In the genomic region with DNA sequence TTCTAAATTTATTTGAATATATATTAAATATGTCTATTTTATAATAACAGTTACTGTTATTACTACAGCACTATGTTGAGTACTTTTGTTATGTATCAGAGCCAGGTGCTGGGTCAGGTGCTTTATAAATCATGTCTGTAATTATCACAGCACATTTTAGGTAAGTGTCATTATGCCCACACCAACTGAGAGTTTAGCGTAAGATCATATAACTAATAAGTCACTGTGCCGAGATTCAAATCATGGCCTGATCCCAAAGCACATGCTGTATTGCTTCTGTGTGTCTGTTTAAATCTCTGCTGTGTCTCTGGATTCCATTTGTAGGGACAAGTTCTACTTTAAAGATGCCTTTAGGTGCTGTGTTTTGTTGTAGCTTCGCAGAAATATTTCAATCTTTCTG, we compare ENCODE assay signal across 14 cellular contexts. TPM values are rescaled to one million over a fixed set of nuclear protein-coding genes. Genes with fewer than 3 reads are reported as not detected.
DNase-seq lines count a peak whose midpoint lies in the region; ATAC-seq, FAIRE-seq and TF ChIP-seq lines count a peak whose summit lies in the region.
"Had no signal": no experiment of that assay in that cellular context is flagged by ENCODE, and none has a peak within 500 bp of the region (broad histone marks: within the 10 kb centered on the region; RNA-seq: fewer than 3 reads in every experiment).

No MANE protein-coding gene starts in this region.

- TF ChIP-seq CTCF in D721Med (IDR thresholded peaks at IDR 0.05; ENCODE audit: insufficient read depth, missing control alignments) (no peak), neural crest cell (conservative IDR thresholded peaks at IDR 0.05) (no peak), tibial nerve (IDR thresholded peaks at IDR 0.05) (no peak)

- H3K27me3 Mint-ChIP-seq in neural crest cell (ENCODE audit: low read depth) = no peaks in the 10 kb centered on the region
- H3K27me3 Mint-ChIP-seq: memory B cell had no signal

- no peak for TF ChIP-seq POLR2A in tibial nerve (IDR thresholded peaks at IDR 0.05)

- 50 to 54% methylated on average over 3 of the region's 3 CpGs for WGBS in tibial nerve, 2 donors

- peaks cover 0 to 44% (median 2%) of the 10 kb centered on the region in 4 donors for H3K4me1 ChIP-seq in tibial nerve

- no peaks in the 10 kb centered on the region for H3K9me3 Mint-ChIP-seq in neural crest cell
- H3K9me3 Mint-ChIP-seq: activated T-cell treated with anti-CD3 and anti-CD28 coated beads, Interleukin-2, amount 50 U/mL, for 4 hours; memory B cell; stimulated activated naive CD8-positive, alpha-beta T cell treated with anti-CD3 and anti-CD28 coated beads, Interleukin-15, amount 100 ng/mL, for 72 hours had no signal

- no peaks in the 10 kb centered on the region for H3K9me3 ChIP-seq in tibial nerve
- H3K9me3 ChIP-seq: Caco-2 had no signal

- no peaks in the 10 kb centered on the region for H3K27me3 ChIP-seq in tibial nerve

- H3K4me1 Mint-ChIP-seq in neural crest cell = peaks cover 23% of the 10 kb centered on the region
- H3K4me1 Mint-ChIP-seq: memory B cell had no signal

- H3K36me3 Mint-ChIP-seq in neural crest cell (ENCODE audit: low read depth) = no peaks in the 10 kb centered on the region
- H3K36me3 Mint-ChIP-seq: memory B cell had no signal

- peak overlapping the region; percentile 59 for H3K4me3 Mint-ChIP-seq in neural crest cell

- no peak overlapping the region for H3K27ac Mint-ChIP-seq in neural crest cell (ENCODE audit: unreplicated experiment)
- H3K27ac Mint-ChIP-seq: memory B cell; stimulated activated naive CD8-positive, alpha-beta T cell treated with anti-CD3 and anti-CD28 coated beads, Interleukin-15, amount 100 ng/mL, for 72 hours had no signal

- DNase-seq in D721Med (ENCODE audit: insufficient read length, low spot score) (no peak), NCI-H146 treated with DMSO at 0.1 percent for 48 hours (lab: John Stamatoyannopoulos, UW; ENCODE audit: unreplicated experiment) (peak; percentile 14), cerebellar cortex (ENCODE audit: low spot score) (peak; percentile 50), neural crest cell (ENCODE audit: low read depth, low spot score) (no peak), glomerular visceral epithelial cell (ENCODE audit: extremely low spot score) (no peak), tibial nerve (ENCODE audit: low spot score in 2 of 2) (no peak)
- no peak for DNase-seq in activated T-cell treated with anti-CD3 and anti-CD28 coated beads, Interleukin-2, amount 50 U/mL, for 48 hours
- DNase-seq: activated T-cell treated with anti-CD3 and anti-CD28 coated beads, Interleukin-2, amount 50 U/mL, for 4 hours; Caco-2; central memory CD4-positive, alpha-beta T cell; NK-92 treated with Interleukin-12 subunit alpha and Interleukin-12 subunit beta, amount 100 ng/mL, for 24 hours; stimulated activated naive CD8-positive, alpha-beta T cell treated with anti-CD3 and anti-CD28 coated beads, Interleukin-15, amount 100 ng/mL, for 72 hours had no signal

- H3K4me3 ChIP-seq in tibial nerve = peak overlapping the region in 1 of 4 donors; percentile 82

- no peak for ATAC-seq in GM21576 (IDR thresholded peaks at IDR 0.05; ENCODE audit: unreplicated experiment)
- ATAC-seq: activated T-cell treated with anti-CD3 and anti-CD28 coated beads, Interleukin-2, amount 50 U/mL, for 4 hours; stimulated activated naive CD8-positive, alpha-beta T cell treated with anti-CD3 and anti-CD28 coated beads, Interleukin-15, amount 100 ng/mL, for 72 hours had no signal

- no peak for TF ChIP-seq EP300 in tibial nerve (IDR thresholded peaks at IDR 0.05)

- H3K36me3 ChIP-seq in tibial nerve = no peaks in the 10 kb centered on the region

- H3K27ac ChIP-seq in tibial nerve = peak overlapping the region in 2 of 4 donors; percentile 77 to 91

- peak; percentile 11 for FAIRE-seq in D721Med (lab: Jason Lieb, UNC)

RNA-seq across cellular contexts. Expression of a gene that starts 1.9 kb away (rescaled TPM):
- 29.0 and 33.8 TPM in 2 replicates for total RNA-seq in neural crest cell
- 10 to 100 TPM; 31.2 to 72.2 (median 45.7) TPM for total RNA-seq in tibial nerve

RNA-seq across cellular contexts. Expression of a gene that starts 21.8 kb away (rescaled TPM):
- total RNA-seq in neural crest cell (1.0 and 1.4 TPM in 2 replicates), tibial nerve (1 to 10 TPM in 2 of 4 donors, under 1 TPM in 1, not detected in 1; 0.44 to 5.5 (median 4.6) TPM)
- total RNA-seq: activated T-cell treated with anti-CD3 and anti-CD28 coated beads, Interleukin-2, amount 50 U/mL, for 4 hours; Caco-2 had no signal

Comparison
In these comparisons a context has a peak if more than half of its experiments do, and no peak if none do; other contexts are left out.
1. DNase-seq: peak in NCI-H146 treated with DMSO at 0.1 percent for 48 hours (single experiment) and cerebellar cortex (single experiment); none in D721Med (single experiment), neural crest cell (single experiment), glomerular visceral epithelial cell (single experiment), activated T-cell treated with anti-CD3 and anti-CD28 coated beads, Interleukin-2, amount 50 U/mL, for 48 hours (0 of 2) and tibial nerve (0 of 2).